ENCODE assay signal across 1 cellular context in the genomic region with DNA sequence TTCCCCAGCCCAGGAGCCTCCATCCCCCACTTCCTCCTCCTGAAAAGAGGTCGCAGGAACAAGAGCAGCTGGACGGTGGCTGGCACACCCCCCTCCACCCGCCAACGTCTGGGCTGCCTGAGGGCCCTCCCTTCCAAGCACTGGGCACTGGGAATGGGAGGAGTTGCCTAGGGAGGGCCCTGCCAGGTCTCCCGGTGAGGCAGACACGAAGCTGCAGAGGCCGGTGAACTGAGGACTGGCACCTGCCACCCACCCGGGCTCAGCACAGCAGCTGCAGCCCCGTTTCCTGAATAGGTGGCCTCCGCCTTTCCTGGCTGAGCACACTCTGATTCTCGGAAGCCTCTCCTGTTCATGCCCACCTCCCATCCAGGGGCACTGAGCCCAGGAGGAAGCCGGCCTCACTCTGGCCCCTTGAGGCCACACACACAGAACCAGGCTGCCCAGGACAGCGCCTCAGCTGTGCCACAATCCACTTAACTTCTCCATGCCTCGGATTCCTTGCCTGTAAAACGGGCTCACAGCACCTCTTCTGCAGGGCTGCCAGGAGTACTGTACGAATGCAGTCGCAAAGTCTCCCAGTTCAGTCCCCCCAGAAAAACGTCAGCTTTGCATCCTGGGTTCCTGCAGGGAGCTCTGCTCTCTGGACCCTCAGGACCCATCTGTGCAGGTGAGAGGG.
TF ChIP-seq lines count a peak whose summit lies in the region.

No MANE protein-coding gene starts in this region.

TF ChIP-seq in HEK293, 187 proteins besides CTCF, POLR2A, EP300 and RAD21 (continued from another document):
- no peak for TF ChIP-seq SP7 (tag by site-specific recombination; IDR thresholded peaks at IDR 0.05)
- TF ChIP-seq KLF1 (tag by site-specific recombination; IDR thresholded peaks at IDR 0.05), result peak; percentile 66
- TF ChIP-seq, protein P1, sequence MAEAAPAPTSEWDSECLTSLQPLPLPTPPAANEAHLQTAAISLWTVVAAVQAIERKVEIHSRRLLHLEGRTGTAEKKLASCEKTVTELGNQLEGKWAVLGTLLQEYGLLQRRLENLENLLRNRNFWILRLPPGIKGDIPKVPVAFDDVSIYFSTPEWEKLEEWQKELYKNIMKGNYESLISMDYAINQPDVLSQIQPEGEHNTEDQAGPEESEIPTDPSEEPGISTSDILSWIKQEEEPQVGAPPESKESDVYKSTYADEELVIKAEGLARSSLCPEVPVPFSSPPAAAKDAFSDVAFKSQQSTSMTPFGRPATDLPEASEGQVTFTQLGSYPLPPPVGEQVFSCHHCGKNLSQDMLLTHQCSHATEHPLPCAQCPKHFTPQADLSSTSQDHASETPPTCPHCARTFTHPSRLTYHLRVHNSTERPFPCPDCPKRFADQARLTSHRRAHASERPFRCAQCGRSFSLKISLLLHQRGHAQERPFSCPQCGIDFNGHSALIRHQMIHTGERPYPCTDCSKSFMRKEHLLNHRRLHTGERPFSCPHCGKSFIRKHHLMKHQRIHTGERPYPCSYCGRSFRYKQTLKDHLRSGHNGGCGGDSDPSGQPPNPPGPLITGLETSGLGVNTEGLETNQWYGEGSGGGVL (tag by site-specific recombination; IDR thresholded peaks at IDR 0.05), result peak; percentile 33; the same call in 1 of the 2 replicates
- TF ChIP-seq, protein P2, sequence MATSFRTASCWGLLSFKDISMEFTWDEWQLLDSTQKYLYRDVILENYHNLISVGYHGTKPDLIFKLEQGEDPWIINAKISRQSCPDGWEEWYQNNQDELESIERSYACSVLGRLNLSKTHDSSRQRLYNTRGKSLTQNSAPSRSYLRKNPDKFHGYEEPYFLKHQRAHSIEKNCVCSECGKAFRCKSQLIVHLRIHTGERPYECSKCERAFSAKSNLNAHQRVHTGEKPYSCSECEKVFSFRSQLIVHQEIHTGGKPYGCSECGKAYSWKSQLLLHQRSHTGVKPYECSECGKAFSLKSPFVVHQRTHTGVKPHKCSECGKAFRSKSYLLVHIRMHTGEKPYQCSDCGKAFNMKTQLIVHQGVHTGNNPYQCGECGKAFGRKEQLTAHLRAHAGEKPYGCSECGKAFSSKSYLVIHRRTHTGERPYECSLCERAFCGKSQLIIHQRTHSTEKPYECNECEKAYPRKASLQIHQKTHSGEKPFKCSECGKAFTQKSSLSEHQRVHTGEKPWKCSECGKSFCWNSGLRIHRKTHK (tag by site-specific recombination; IDR thresholded peaks at IDR 0.05), result no peak
- TF ChIP-seq ZNF473 (tag by site-specific recombination; IDR thresholded peaks at IDR 0.05), result no peak
- TF ChIP-seq, protein P3, sequence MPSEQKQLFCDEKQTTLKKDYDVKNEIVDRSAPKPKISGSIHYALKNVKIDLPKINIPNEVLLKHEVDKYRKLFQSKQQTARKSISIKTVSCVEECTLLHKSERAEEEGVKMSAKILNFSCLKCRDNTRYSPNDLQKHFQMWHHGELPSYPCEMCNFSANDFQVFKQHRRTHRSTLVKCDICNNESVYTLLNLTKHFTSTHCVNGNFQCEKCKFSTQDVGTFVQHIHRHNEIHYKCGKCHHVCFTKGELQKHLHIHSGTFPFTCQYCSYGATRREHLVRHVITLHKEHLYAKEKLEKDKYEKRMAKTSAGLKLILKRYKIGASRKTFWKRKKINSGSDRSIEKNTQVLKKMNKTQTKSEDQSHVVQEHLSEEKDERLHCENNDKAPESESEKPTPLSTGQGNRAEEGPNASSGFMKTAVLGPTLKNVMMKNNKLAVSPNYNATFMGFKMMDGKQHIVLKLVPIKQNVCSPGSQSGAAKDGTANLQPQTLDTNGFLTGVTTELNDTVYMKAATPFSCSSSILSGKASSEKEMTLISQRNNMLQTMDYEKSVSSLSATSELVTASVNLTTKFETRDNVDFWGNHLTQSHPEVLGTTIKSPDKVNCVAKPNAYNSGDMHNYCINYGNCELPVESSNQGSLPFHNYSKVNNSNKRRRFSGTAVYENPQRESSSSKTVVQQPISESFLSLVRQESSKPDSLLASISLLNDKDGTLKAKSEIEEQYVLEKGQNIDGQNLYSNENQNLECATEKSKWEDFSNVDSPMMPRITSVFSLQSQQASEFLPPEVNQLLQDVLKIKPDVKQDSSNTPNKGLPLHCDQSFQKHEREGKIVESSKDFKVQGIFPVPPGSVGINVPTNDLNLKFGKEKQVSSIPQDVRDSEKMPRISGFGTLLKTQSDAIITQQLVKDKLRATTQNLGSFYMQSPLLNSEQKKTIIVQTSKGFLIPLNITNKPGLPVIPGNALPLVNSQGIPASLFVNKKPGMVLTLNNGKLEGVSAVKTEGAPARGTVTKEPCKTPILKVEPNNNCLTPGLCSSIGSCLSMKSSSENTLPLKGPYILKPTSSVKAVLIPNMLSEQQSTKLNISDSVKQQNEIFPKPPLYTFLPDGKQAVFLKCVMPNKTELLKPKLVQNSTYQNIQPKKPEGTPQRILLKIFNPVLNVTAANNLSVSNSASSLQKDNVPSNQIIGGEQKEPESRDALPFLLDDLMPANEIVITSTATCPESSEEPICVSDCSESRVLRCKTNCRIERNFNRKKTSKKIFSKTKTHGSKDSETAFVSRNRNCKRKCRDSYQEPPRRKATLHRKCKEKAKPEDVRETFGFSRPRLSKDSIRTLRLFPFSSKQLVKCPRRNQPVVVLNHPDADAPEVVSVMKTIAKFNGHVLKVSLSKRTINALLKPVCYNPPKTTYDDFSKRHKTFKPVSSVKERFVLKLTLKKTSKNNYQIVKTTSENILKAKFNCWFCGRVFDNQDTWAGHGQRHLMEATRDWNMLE (tag by site-specific recombination; conservative IDR thresholded peaks at IDR 0.05; ENCODE audit: low read depth), result no peak
- TF ChIP-seq ZFP69B (tag by site-specific recombination; IDR thresholded peaks at IDR 0.05), result no peak
- TF ChIP-seq, protein P4, sequence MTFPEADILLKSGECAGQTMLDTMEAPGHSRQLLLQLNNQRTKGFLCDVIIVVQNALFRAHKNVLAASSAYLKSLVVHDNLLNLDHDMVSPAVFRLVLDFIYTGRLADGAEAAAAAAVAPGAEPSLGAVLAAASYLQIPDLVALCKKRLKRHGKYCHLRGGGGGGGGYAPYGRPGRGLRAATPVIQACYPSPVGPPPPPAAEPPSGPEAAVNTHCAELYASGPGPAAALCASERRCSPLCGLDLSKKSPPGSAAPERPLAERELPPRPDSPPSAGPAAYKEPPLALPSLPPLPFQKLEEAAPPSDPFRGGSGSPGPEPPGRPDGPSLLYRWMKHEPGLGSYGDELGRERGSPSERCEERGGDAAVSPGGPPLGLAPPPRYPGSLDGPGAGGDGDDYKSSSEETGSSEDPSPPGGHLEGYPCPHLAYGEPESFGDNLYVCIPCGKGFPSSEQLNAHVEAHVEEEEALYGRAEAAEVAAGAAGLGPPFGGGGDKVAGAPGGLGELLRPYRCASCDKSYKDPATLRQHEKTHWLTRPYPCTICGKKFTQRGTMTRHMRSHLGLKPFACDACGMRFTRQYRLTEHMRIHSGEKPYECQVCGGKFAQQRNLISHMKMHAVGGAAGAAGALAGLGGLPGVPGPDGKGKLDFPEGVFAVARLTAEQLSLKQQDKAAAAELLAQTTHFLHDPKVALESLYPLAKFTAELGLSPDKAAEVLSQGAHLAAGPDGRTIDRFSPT (tag by site-specific recombination; IDR thresholded peaks at IDR 0.05), result 0 out of 2 replicates have a peak, but pooled peaks have one; percentile 32
- TF ChIP-seq, protein P5, sequence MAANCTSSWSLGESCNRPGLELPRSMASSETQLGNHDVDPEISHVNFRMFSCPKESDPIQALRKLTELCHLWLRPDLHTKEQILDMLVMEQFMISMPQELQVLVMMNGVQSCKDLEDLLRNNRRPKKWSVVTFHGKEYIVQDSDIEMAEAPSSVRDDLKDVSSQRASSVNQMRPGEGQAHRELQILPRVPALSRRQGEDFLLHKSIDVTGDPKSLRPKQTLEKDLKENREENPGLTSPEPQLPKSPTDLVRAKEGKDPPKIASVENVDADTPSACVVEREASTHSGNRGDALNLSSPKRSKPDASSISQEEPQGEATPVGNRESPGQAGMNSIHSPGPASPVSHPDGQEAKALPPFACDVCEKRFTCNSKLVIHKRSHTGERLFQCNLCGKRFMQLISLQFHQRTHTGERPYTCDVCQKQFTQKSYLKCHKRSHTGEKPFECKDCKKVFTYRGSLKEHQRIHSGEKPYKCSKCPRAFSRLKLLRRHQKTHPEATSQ (tag by site-specific recombination; IDR thresholded peaks at IDR 0.05), result no peak
- TF ChIP-seq KLF9 (tag by site-specific recombination; IDR thresholded peaks at IDR 0.05; ENCODE audit: low read depth), result peak; percentile 59; the same call in 1 of the 2 replicates
- TF ChIP-seq, protein P6, sequence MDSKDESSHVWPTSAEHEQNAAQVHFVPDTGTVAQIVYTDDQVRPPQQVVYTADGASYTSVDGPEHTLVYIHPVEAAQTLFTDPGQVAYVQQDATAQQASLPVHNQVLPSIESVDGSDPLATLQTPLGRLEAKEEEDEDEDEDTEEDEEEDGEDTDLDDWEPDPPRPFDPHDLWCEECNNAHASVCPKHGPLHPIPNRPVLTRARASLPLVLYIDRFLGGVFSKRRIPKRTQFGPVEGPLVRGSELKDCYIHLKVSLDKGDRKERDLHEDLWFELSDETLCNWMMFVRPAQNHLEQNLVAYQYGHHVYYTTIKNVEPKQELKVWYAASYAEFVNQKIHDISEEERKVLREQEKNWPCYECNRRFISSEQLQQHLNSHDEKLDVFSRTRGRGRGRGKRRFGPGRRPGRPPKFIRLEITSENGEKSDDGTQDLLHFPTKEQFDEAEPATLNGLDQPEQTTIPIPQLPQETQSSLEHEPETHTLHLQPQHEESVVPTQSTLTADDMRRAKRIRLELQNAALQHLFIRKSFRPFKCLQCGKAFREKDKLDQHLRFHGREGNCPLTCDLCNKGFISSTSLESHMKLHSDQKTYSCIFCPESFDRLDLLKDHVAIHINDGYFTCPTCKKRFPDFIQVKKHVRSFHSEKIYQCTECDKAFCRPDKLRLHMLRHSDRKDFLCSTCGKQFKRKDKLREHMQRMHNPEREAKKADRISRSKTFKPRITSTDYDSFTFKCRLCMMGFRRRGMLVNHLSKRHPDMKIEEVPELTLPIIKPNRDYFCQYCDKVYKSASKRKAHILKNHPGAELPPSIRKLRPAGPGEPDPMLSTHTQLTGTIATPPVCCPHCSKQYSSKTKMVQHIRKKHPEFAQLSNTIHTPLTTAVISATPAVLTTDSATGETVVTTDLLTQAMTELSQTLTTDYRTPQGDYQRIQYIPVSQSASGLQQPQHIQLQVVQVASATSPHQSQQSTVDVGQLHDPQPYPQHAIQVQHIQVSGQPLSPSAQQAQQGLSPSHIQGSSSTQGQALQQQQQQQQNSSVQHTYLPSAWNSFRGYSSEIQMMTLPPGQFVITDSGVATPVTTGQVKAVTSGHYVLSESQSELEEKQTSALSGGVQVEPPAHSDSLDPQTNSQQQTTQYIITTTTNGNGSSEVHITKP (tag by site-specific recombination; IDR thresholded peaks at IDR 0.05), result 0 out of 2 replicates have a peak, but pooled peaks have one; percentile 24
- peak; percentile 43; the same call in 1 of the 2 replicates for TF ChIP-seq ZNF768 (tag by site-specific recombination; IDR thresholded peaks at IDR 0.05)
- TF ChIP-seq EGR2 (tag by site-specific recombination; IDR thresholded peaks at IDR 0.05; ENCODE audit: low read depth), result no peak
- TF ChIP-seq ZNF623 (tag by site-specific recombination; IDR thresholded peaks at IDR 0.05), result no peak
- no peak for TF ChIP-seq ZNF544 (tag by site-specific recombination; IDR thresholded peaks at IDR 0.05)
- TF ChIP-seq ZNF335 (tag by site-specific recombination; conservative IDR thresholded peaks at IDR 0.05), result peak; percentile 99
- TF ChIP-seq ZFHX2 (tag by site-specific recombination; conservative IDR thresholded peaks at IDR 0.05), result peak; percentile 20; the same call in 1 of the 2 replicates
- TF ChIP-seq SP2 (tag by site-specific recombination; IDR thresholded peaks at IDR 0.05), result peak; percentile 68
- TF ChIP-seq ZBTB17 (tag by site-specific recombination; IDR thresholded peaks at IDR 0.05), result no peak
TF ChIP-seq in HEK293: peak in this region for 9.
